Comparison of ENCODE assay signal across 8 cellular contexts in genomic region chr18:62526098-62527025, GRCh38. TPM values are rescaled to one million over a fixed set of nuclear protein-coding genes. Genes with fewer than 3 reads are reported as not detected.
A peak's percentile ranks its signal among the peaks of the same experiment; 100 is the strongest.
DNase-seq lines count a peak whose midpoint lies in the region; ATAC-seq and TF ChIP-seq lines count a peak whose summit lies in the region.

No MANE protein-coding gene starts in this region.

- H3K4me3 ChIP-seq in AG09309 (ENCODE audit: control insufficient read depth, low read depth, low read length) = peak overlapping the region; percentile 60

- H3K9me3 Mint-ChIP-seq in IgD-negative memory B cell = no peaks in the 10 kb centered on the region
- no peaks in the 10 kb centered on the region for H3K9me3 Mint-ChIP-seq in nephron

- H3K4me1 Mint-ChIP-seq in IgD-negative memory B cell (peaks cover 36 to 44% (median 43%) of the 10 kb centered on the region in 3 donors), nephron (peaks cover 26% of the 10 kb centered on the region)

- H3K4me3 Mint-ChIP-seq in IgD-negative memory B cell (peak overlapping the region; percentile 89 to 98 (median 96)), nephron (peak overlapping the region; percentile 87 to 94 (median 90))

- ATAC-seq in GM19025 (IDR thresholded peaks at IDR 0.05; ENCODE audit: low read depth, unreplicated experiment) = peak; percentile 11
- ATAC-seq in stimulated activated naive CD8-positive, alpha-beta T cell treated with anti-CD3 and anti-CD28 coated beads, Interleukin-15, Interleukin-2, amounts not matched to agents 100 U/mL and 50 U/mL, for 24 hours = peak; percentile 5

- H3K27ac Mint-ChIP-seq in IgD-negative memory B cell = peak overlapping the region; percentile 88 to 96 (median 94)
- H3K27ac Mint-ChIP-seq in nephron = peak overlapping the region; percentile 93 to 94 (median 93)

- H3K27me3 Mint-ChIP-seq in IgD-negative memory B cell (no peaks in the 10 kb centered on the region), nephron (ENCODE audit: low read depth) (peaks cover 16% of the 10 kb centered on the region)

- DNase-seq in AG09309 (ENCODE audit: low read depth) = peak; percentile 86
- peak; percentile 86 for DNase-seq in RKO (ENCODE audit: low spot score)
- peak; percentile 91 for DNase-seq in activated effector memory CD4-positive, alpha-beta T cell treated with anti-CD3 and anti-CD28 coated beads, Interleukin-2, amount 50 U/mL, for 16 hours
- DNase-seq in fibroblast of the conjunctiva (ENCODE audit: low read depth) = peak; percentile 43
- DNase-seq in stimulated activated naive CD8-positive, alpha-beta T cell treated with anti-CD3 and anti-CD28 coated beads, Interleukin-15, Interleukin-2, amounts not matched to agents 100 U/mL and 50 U/mL, for 24 hours = peak; percentile 81

- H3K36me3 Mint-ChIP-seq in IgD-negative memory B cell (no peaks in the 10 kb centered on the region), nephron (ENCODE audit: low read depth) (no peaks in the 10 kb centered on the region)

- no peak for TF ChIP-seq CTCF in AG09309 (IDR thresholded peaks at IDR 0.05; ENCODE audit: control insufficient read depth, insufficient read depth, low read depth, low read length, missing control alignments)
- TF ChIP-seq CTCF in nephron (IDR thresholded peaks at IDR 0.05; ENCODE audit: unreplicated experiment in 3 of 3) = no peak

RNA-seq across cellular contexts. Expression of gene ZCCHC2, which starts 3.5 kb away (rescaled TPM):
- polyA plus RNA-seq in IgD-negative memory B cell = 2.9 TPM

Comparison
In these comparisons a context has a peak if more than half of its experiments do, and no peak if none do; other contexts are left out.
1. Peak in every context shown above with its lines: DNase-seq, ATAC-seq and H3K4me3 ChIP-seq.